In the genomic region with DNA sequence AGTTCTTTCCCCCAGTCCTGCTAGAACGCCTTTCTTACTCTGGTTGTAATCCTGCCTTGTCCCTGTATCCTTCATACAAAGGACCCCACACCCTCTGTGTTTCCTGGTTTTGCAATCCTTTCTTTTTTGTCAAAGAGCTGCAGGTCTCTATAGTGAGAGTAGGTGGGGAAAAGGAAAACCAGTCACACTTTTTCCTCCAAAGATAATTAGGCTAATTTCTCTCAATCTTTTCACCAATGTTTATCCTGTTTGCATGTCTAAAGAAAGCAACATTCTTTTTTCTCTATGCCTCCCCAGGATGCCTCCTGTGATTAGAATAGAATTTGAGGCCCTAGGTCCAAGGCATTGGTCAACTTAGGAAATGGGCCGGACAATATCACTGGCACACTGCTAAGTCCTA, we compare ENCODE assay signal across 1 cellular context.
TF ChIP-seq lines count a peak whose summit lies in the region.

No MANE protein-coding gene starts in this region.

TF ChIP-seq in H1, 55 proteins besides CTCF, POLR2A, EP300 and RAD21:
- TF ChIP-seq MAFK (IDR thresholded peaks at IDR 0.05; ENCODE audit: low read depth, low read length) (no peak), JUND (IDR thresholded peaks at IDR 0.05; ENCODE audit: low read length) (no peak), EZH2 (IDR thresholded peaks at IDR 0.05; ENCODE audit: low read depth, low read length, severe bottlenecking) (no peak), SP1 (IDR thresholded peaks at IDR 0.05; ENCODE audit: low read depth, low read length) (no peak), BRCA1 (IDR thresholded peaks at IDR 0.05; ENCODE audit: low read depth, low read length) (no peak), SIRT6 (IDR thresholded peaks at IDR 0.05; ENCODE audit: low read length) (no peak), CTBP2 (IDR thresholded peaks at IDR 0.05; ENCODE audit: borderline replicate concordance, insufficient read depth, insufficient read length, low read length) (no peak), YY1 (IDR thresholded peaks at IDR 0.05; ENCODE audit: low read depth, low read length) (no peak), CHD1 (IDR thresholded peaks at IDR 0.05; ENCODE audit: low read depth, low read length) (no peak), POU5F1 (IDR thresholded peaks at IDR 0.05; ENCODE audit: low read depth, low read length) (0 out of 2 replicates have a peak, but pooled peaks have one; percentile 53), TEAD4 (IDR thresholded peaks at IDR 0.05; ENCODE audit: low read depth, low read length) (no peak), KDM5A (IDR thresholded peaks at IDR 0.05; ENCODE audit: low read length) (no peak), KDM4A (IDR thresholded peaks at IDR 0.05; ENCODE audit: low read depth, low read length, severe bottlenecking) (no peak), RFX5 (IDR thresholded peaks at IDR 0.05; ENCODE audit: borderline replicate concordance, low read depth, low read length) (no peak), SUZ12 (IDR thresholded peaks at IDR 0.05; ENCODE audit: low read length) (no peak), CEBPB (IDR thresholded peaks at IDR 0.05; ENCODE audit: low read depth, low read length) (peak; percentile 82)
- TF ChIP-seq, protein P1, sequence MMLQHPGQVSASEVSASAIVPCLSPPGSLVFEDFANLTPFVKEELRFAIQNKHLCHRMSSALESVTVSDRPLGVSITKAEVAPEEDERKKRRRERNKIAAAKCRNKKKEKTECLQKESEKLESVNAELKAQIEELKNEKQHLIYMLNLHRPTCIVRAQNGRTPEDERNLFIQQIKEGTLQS (IDR thresholded peaks at IDR 0.05; ENCODE audit: insufficient read depth, low read depth, low read length), result no peak
- TF ChIP-seq, protein P2, sequence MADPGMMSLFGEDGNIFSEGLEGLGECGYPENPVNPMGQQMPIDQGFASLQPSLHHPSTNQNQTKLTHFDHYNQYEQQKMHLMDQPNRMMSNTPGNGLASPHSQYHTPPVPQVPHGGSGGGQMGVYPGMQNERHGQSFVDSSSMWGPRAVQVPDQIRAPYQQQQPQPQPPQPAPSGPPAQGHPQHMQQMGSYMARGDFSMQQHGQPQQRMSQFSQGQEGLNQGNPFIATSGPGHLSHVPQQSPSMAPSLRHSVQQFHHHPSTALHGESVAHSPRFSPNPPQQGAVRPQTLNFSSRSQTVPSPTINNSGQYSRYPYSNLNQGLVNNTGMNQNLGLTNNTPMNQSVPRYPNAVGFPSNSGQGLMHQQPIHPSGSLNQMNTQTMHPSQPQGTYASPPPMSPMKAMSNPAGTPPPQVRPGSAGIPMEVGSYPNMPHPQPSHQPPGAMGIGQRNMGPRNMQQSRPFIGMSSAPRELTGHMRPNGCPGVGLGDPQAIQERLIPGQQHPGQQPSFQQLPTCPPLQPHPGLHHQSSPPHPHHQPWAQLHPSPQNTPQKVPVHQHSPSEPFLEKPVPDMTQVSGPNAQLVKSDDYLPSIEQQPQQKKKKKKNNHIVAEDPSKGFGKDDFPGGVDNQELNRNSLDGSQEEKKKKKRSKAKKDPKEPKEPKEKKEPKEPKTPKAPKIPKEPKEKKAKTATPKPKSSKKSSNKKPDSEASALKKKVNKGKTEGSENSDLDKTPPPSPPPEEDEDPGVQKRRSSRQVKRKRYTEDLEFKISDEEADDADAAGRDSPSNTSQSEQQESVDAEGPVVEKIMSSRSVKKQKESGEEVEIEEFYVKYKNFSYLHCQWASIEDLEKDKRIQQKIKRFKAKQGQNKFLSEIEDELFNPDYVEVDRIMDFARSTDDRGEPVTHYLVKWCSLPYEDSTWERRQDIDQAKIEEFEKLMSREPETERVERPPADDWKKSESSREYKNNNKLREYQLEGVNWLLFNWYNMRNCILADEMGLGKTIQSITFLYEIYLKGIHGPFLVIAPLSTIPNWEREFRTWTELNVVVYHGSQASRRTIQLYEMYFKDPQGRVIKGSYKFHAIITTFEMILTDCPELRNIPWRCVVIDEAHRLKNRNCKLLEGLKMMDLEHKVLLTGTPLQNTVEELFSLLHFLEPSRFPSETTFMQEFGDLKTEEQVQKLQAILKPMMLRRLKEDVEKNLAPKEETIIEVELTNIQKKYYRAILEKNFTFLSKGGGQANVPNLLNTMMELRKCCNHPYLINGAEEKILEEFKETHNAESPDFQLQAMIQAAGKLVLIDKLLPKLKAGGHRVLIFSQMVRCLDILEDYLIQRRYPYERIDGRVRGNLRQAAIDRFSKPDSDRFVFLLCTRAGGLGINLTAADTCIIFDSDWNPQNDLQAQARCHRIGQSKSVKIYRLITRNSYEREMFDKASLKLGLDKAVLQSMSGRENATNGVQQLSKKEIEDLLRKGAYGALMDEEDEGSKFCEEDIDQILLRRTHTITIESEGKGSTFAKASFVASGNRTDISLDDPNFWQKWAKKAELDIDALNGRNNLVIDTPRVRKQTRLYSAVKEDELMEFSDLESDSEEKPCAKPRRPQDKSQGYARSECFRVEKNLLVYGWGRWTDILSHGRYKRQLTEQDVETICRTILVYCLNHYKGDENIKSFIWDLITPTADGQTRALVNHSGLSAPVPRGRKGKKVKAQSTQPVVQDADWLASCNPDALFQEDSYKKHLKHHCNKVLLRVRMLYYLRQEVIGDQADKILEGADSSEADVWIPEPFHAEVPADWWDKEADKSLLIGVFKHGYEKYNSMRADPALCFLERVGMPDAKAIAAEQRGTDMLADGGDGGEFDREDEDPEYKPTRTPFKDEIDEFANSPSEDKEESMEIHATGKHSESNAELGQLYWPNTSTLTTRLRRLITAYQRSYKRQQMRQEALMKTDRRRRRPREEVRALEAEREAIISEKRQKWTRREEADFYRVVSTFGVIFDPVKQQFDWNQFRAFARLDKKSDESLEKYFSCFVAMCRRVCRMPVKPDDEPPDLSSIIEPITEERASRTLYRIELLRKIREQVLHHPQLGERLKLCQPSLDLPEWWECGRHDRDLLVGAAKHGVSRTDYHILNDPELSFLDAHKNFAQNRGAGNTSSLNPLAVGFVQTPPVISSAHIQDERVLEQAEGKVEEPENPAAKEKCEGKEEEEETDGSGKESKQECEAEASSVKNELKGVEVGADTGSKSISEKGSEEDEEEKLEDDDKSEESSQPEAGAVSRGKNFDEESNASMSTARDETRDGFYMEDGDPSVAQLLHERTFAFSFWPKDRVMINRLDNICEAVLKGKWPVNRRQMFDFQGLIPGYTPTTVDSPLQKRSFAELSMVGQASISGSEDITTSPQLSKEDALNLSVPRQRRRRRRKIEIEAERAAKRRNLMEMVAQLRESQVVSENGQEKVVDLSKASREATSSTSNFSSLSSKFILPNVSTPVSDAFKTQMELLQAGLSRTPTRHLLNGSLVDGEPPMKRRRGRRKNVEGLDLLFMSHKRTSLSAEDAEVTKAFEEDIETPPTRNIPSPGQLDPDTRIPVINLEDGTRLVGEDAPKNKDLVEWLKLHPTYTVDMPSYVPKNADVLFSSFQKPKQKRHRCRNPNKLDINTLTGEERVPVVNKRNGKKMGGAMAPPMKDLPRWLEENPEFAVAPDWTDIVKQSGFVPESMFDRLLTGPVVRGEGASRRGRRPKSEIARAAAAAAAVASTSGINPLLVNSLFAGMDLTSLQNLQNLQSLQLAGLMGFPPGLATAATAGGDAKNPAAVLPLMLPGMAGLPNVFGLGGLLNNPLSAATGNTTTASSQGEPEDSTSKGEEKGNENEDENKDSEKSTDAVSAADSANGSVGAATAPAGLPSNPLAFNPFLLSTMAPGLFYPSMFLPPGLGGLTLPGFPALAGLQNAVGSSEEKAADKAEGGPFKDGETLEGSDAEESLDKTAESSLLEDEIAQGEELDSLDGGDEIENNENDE (IDR thresholded peaks at IDR 0.05; ENCODE audit: insufficient replicate concordance, low read length), result no peak
